23 cellular contexts compared by ENCODE assay signal in the genomic region with DNA sequence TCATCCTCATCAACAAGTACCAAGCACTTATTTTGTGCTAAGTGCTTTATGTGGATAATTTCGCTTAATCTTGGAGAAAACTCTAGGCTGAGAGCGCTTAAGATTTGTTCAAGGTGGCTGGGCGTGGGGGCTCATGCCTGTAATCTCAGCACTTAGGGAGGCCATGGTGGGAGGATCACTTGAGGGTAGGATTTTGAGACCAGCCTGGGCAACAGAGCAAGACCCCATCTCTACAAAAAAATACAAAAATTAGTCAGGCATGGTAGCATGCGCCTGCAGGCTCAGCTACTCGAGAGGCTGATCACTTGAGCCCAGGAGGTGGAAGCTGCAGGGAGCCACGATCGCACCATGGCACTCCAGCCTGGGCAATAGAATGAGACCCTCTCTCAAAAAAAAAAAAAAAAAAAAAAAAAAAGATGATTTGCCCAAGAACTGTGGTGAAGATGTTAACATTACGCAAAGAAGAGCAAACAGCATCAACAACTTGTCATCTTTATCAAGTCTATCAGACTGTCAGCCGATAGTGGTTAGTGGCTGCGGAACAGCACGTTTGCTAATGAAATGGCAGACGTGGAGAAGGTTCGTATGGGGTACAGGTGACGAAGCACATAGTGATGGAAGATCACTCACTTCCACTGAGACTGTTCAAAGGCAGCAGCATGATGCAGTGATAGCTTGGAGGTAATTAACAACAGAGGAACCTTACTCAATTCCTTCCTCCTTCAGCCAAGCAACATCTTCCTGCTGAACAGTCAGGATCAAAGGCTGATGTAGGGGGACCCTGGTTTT. TPM values are rescaled to one million over a fixed set of nuclear protein-coding genes. Genes with fewer than 3 reads are reported as not detected.
"Had no signal": no experiment of that assay in that cellular context is flagged by ENCODE, and none has a peak within 500 bp of the region (broad histone marks: within the 10 kb centered on the region; RNA-seq: fewer than 3 reads in every experiment).

No MANE protein-coding gene starts in this region.

- H3K27me3 Mint-ChIP-seq: activated B cell treated with CpG ODN at 0.5 μM for 24 hours; activated CD4-positive, alpha-beta T cell treated with anti-CD3 and anti-CD28 coated beads for 36 hours; activated naive CD8-positive, alpha-beta T cell treated with anti-CD3 and anti-CD28 coated beads for 36 hours; effector memory CD8-positive, alpha-beta T cell; stimulated activated naive B cell treated with anti-CD40 and anti-IgM and Interleukin-4, amounts not matched to agents 10 μg/mL and 1 μg/mL and 100 μg/mL, for 72 hours had no signal

- H3K36me3 Mint-ChIP-seq: activated naive CD8-positive, alpha-beta T cell treated with anti-CD3 and anti-CD28 coated beads for 36 hours; type B pancreatic cell had no signal

- H3K9me3 Mint-ChIP-seq: activated B cell treated with CpG ODN at 0.5 μM for 24 hours; activated naive CD8-positive, alpha-beta T cell treated with anti-CD3 and anti-CD28 coated beads for 36 hours; activated T-cell treated with anti-CD3 and anti-CD28 coated beads, Interleukin-2, amount 50 U/mL, for 4 hours; effector memory CD8-positive, alpha-beta T cell; stimulated activated naive B cell treated with anti-CD40 and anti-IgM and Interleukin-4, amounts not matched to agents 10 μg/mL and 1 μg/mL and 100 μg/mL, for 72 hours; type B pancreatic cell had no signal

- H3K27me3 ChIP-seq: vagina had no signal

- FAIRE-seq: astrocyte, colon had no signal

- H3K4me3 ChIP-seq: thoracic aorta, vagina had no signal

- ATAC-seq: activated CD4-positive, alpha-beta T cell treated with anti-CD3 and anti-CD28 coated beads for 36 hours; activated T-cell treated with anti-CD3 and anti-CD28 coated beads, Interleukin-2, amount 50 U/mL, for 4 hours; effector memory CD8-positive, alpha-beta T cell; esophagus mucosa; left cardiac atrium; stimulated activated naive B cell treated with anti-CD40 and anti-IgM and Interleukin-4, amounts not matched to agents 10 μg/mL and 1 μg/mL and 100 μg/mL, for 72 hours had no signal

- H3K9me3 ChIP-seq: thoracic aorta, vagina had no signal

- DNase-seq: activated B cell treated with CpG ODN at 0.5 μM for 24 hours; activated CD4-positive, alpha-beta T cell treated with anti-CD3 and anti-CD28 coated beads for 36 hours; activated CD4-positive, alpha-beta T cell treated with anti-CD3 and anti-CD28 coated beads, Interleukin-2, amount 50 U/mL, for 4 hours; activated CD8-positive, alpha-beta memory T cell treated with anti-CD3 and anti-CD28 coated beads, Interleukin-2, amount 50 U/mL, for 48 hours; activated naive CD4-positive, alpha-beta T cell treated with Interleukin-2 at 50 U/mL for 16 hours; activated naive CD8-positive, alpha-beta T cell treated with anti-CD3 and anti-CD28 coated beads for 36 hours; activated T-cell treated with anti-CD3 and anti-CD28 coated beads, Interleukin-2, amount 50 U/mL, for 4 hours; central memory CD4-positive, alpha-beta T cell; effector memory CD8-positive, alpha-beta T cell; foreskin melanocyte; hippocampal formation; left cardiac atrium; midbrain; stimulated activated CD4-positive, alpha-beta T cell treated with anti-CD3 and anti-CD28 coated beads, Interleukin-2, amount 100 ng/mL, for 48 hours; stimulated activated CD8-positive, alpha-beta memory T cell treated with anti-CD3 and anti-CD28 coated beads, Interleukin-4, amount 100 ng/mL, for 48 hours; stimulated activated naive B cell treated with anti-CD40 and anti-IgM and Interleukin-4, amounts not matched to agents 10 μg/mL and 1 μg/mL and 100 μg/mL, for 72 hours had no signal

- H3K4me3 Mint-ChIP-seq: activated B cell treated with CpG ODN at 0.5 μM for 24 hours; activated CD4-positive, alpha-beta T cell treated with anti-CD3 and anti-CD28 coated beads for 36 hours; activated naive CD8-positive, alpha-beta T cell treated with anti-CD3 and anti-CD28 coated beads for 36 hours; activated T-cell treated with anti-CD3 and anti-CD28 coated beads, Interleukin-2, amount 50 U/mL, for 4 hours; effector memory CD8-positive, alpha-beta T cell; stimulated activated naive B cell treated with anti-CD40 and anti-IgM and Interleukin-4, amounts not matched to agents 10 μg/mL and 1 μg/mL and 100 μg/mL, for 72 hours; type B pancreatic cell had no signal

- H3K27ac Mint-ChIP-seq: activated CD4-positive, alpha-beta T cell treated with anti-CD3 and anti-CD28 coated beads for 36 hours; activated naive CD8-positive, alpha-beta T cell treated with anti-CD3 and anti-CD28 coated beads for 36 hours; stimulated activated naive B cell treated with anti-CD40 and anti-IgM and Interleukin-4, amounts not matched to agents 10 μg/mL and 1 μg/mL and 100 μg/mL, for 72 hours had no signal

- H3K36me3 ChIP-seq: thoracic aorta, vagina had no signal

- H3K27ac ChIP-seq: thoracic aorta, vagina had no signal

- H3K4me1 ChIP-seq: vagina had no signal

RNA-seq across cellular contexts. Expression of gene NRROS, which starts 27.8 kb away (rescaled TPM):
- total RNA-seq: astrocyte had no signal
- polyA plus RNA-seq: neural cell had no signal
